ENCODE assay signal across 1 cellular context in the genomic region with DNA sequence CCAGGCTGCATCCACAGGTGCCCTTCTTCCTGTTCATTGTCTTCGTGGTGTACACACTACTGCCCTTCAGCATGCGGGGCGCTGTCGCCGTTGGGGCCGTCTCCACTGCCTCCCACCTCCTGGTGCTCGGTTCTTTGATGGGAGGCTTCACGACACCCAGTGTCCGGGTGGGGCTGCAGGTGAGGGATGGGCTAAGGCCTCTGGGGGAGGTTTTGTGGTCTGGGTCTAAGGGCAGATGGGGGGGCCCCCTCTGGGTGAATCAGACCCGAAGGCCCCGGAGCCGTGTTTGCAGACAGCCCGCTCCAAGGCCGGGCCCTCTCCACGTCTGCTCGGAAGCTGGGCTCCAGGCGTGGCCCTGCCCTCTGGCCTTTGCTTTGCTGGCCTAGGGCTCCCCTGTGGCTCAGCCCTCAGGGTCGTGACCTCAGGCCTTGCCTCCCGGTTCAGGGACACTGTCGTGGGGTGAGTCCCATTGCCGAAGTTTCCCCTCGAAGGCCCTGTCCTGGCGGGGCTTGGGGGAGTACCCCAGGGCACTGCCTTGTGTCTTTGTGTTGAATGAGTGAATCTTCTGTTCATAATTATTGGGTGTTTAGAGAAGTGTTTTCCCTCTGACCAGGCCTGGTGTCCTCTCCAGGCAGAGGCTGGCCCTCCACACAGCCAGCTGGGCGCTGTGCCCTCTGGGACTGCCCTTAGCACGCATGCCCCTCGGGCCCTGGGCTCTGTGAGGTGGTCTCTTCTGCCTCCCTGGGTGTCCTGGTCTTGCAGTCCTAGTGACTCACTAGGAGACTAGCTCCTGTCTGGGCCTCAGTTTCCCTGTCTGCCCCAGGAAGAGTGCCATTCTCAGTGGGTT.
TF ChIP-seq lines count a peak whose summit lies in the region.

No MANE protein-coding gene starts in this region.

TF ChIP-seq in HepG2, 621 proteins besides CTCF, POLR2A, EP300 and RAD21 (continued from another document and continues in another):
- no peak for TF ChIP-seq ZFP41 (CRISPR knock-in tag; IDR thresholded peaks at IDR 0.05; ENCODE audit: borderline replicate concordance)
- TF ChIP-seq ZNF543 (CRISPR knock-in tag; IDR thresholded peaks at IDR 0.05), result no peak
- no peak for TF ChIP-seq ZKSCAN1 (IDR thresholded peaks at IDR 0.05; ENCODE audit: low read length)
- TF ChIP-seq KLF12 (CRISPR knock-in tag; IDR thresholded peaks at IDR 0.05; ENCODE audit: borderline replicate concordance), result no peak
- no peak for TF ChIP-seq NFRKB (IDR thresholded peaks at IDR 0.05)
- TF ChIP-seq DNMT3B (CRISPR knock-in tag; conservative IDR thresholded peaks at IDR 0.05), result no peak
- TF ChIP-seq FOXK1 (CRISPR knock-in tag; IDR thresholded peaks at IDR 0.05; ENCODE audit: borderline replicate concordance, low read depth), result no peak; the same call in 1 of the 2 replicates
- peak; percentile 78 for TF ChIP-seq HIVEP1 (CRISPR knock-in tag; IDR thresholded peaks at IDR 0.05)
- peak; percentile 40; the same call in 1 of the 2 replicates for TF ChIP-seq ELF1 (CRISPR knock-in tag; IDR thresholded peaks at IDR 0.05)
- TF ChIP-seq ZNF446 (CRISPR knock-in tag; IDR thresholded peaks at IDR 0.05), result no peak
- no peak for TF ChIP-seq ZNF670 (CRISPR knock-in tag; IDR thresholded peaks at IDR 0.05; ENCODE audit: borderline replicate concordance)
- TF ChIP-seq HCFC1 (IDR thresholded peaks at IDR 0.05; ENCODE audit: low read depth, low read length), result no peak
- no peak for TF ChIP-seq ZNF652 (CRISPR knock-in tag; IDR thresholded peaks at IDR 0.05; ENCODE audit: borderline replicate concordance, low read depth)
- no peak for TF ChIP-seq FIP1L1 (IDR thresholded peaks at IDR 0.05; ENCODE audit: borderline replicate concordance, insufficient read depth, low read depth, low read length)
- TF ChIP-seq ZNF550 (CRISPR knock-in tag; IDR thresholded peaks at IDR 0.05; ENCODE audit: borderline replicate concordance), result no peak
- TF ChIP-seq, protein P1, sequence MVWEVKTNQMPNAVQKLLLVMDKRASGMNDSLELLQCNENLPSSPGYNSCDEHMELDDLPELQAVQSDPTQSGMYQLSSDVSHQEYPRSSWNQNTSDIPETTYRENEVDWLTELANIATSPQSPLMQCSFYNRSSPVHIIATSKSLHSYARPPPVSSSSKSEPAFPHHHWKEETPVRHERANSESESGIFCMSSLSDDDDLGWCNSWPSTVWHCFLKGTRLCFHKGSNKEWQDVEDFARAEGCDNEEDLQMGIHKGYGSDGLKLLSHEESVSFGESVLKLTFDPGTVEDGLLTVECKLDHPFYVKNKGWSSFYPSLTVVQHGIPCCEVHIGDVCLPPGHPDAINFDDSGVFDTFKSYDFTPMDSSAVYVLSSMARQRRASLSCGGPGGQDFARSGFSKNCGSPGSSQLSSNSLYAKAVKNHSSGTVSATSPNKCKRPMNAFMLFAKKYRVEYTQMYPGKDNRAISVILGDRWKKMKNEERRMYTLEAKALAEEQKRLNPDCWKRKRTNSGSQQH (CRISPR knock-in tag; IDR thresholded peaks at IDR 0.05; ENCODE audit: low read depth), result no peak
- TF ChIP-seq ZNF660 (CRISPR knock-in tag; IDR thresholded peaks at IDR 0.05; ENCODE audit: borderline replicate concordance, low read depth), result no peak
- TF ChIP-seq SMAD1 (CRISPR knock-in tag; IDR thresholded peaks at IDR 0.05; ENCODE audit: borderline replicate concordance, low read depth), result no peak; the same call in 1 of the 2 replicates
- TF ChIP-seq ZNF253 (CRISPR knock-in tag; IDR thresholded peaks at IDR 0.05; ENCODE audit: borderline replicate concordance), result no peak
- TF ChIP-seq ISX (CRISPR knock-in tag; conservative IDR thresholded peaks at IDR 0.05), result no peak
- TF ChIP-seq ZNF17 (CRISPR knock-in tag; IDR thresholded peaks at IDR 0.05), result no peak
- TF ChIP-seq NKX3-1 (CRISPR knock-in tag; IDR thresholded peaks at IDR 0.05), result no peak
- TF ChIP-seq, protein P2, sequence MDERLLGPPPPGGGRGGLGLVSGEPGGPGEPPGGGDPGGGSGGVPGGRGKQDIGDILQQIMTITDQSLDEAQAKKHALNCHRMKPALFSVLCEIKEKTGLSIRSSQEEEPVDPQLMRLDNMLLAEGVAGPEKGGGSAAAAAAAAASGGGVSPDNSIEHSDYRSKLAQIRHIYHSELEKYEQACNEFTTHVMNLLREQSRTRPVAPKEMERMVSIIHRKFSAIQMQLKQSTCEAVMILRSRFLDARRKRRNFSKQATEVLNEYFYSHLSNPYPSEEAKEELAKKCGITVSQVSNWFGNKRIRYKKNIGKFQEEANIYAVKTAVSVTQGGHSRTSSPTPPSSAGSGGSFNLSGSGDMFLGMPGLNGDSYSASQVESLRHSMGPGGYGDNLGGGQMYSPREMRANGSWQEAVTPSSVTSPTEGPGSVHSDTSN (CRISPR knock-in tag; IDR thresholded peaks at IDR 0.05), result no peak
- peak; percentile 63; the same call in 1 of the 2 replicates for TF ChIP-seq CBFB (CRISPR knock-in tag; IDR thresholded peaks at IDR 0.05)
- TF ChIP-seq ONECUT2 (CRISPR knock-in tag; IDR thresholded peaks at IDR 0.05), result no peak
- TF ChIP-seq, protein P3, sequence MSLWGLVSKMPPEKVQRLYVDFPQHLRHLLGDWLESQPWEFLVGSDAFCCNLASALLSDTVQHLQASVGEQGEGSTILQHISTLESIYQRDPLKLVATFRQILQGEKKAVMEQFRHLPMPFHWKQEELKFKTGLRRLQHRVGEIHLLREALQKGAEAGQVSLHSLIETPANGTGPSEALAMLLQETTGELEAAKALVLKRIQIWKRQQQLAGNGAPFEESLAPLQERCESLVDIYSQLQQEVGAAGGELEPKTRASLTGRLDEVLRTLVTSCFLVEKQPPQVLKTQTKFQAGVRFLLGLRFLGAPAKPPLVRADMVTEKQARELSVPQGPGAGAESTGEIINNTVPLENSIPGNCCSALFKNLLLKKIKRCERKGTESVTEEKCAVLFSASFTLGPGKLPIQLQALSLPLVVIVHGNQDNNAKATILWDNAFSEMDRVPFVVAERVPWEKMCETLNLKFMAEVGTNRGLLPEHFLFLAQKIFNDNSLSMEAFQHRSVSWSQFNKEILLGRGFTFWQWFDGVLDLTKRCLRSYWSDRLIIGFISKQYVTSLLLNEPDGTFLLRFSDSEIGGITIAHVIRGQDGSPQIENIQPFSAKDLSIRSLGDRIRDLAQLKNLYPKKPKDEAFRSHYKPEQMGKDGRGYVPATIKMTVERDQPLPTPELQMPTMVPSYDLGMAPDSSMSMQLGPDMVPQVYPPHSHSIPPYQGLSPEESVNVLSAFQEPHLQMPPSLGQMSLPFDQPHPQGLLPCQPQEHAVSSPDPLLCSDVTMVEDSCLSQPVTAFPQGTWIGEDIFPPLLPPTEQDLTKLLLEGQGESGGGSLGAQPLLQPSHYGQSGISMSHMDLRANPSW (CRISPR knock-in tag; IDR thresholded peaks at IDR 0.05; ENCODE audit: borderline replicate concordance), result no peak
- TF ChIP-seq ZNF232 (CRISPR knock-in tag; IDR thresholded peaks at IDR 0.05; ENCODE audit: borderline replicate concordance), result no peak
- no peak for TF ChIP-seq ZNF629 (CRISPR knock-in tag; conservative IDR thresholded peaks at IDR 0.05)
- TF ChIP-seq, protein P4, sequence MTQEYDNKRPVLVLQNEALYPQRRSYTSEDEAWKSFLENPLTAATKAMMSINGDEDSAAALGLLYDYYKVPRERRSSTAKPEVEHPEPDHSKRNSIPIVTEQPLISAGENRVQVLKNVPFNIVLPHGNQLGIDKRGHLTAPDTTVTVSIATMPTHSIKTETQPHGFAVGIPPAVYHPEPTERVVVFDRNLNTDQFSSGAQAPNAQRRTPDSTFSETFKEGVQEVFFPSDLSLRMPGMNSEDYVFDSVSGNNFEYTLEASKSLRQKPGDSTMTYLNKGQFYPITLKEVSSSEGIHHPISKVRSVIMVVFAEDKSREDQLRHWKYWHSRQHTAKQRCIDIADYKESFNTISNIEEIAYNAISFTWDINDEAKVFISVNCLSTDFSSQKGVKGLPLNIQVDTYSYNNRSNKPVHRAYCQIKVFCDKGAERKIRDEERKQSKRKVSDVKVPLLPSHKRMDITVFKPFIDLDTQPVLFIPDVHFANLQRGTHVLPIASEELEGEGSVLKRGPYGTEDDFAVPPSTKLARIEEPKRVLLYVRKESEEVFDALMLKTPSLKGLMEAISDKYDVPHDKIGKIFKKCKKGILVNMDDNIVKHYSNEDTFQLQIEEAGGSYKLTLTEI (CRISPR knock-in tag; conservative IDR thresholded peaks at IDR 0.05), result no peak
- no peak for TF ChIP-seq ZMYM2 (CRISPR knock-in tag; IDR thresholded peaks at IDR 0.05)
- TF ChIP-seq ZNF841 (CRISPR knock-in tag; IDR thresholded peaks at IDR 0.05; ENCODE audit: borderline replicate concordance), result no peak
- peak; percentile 86 for TF ChIP-seq ZNF558 (CRISPR knock-in tag; IDR thresholded peaks at IDR 0.05; ENCODE audit: borderline replicate concordance)
- TF ChIP-seq SRF (IDR thresholded peaks at IDR 0.05; ENCODE audit: low read depth, low read length), result no peak
- TF ChIP-seq ZNF777 (CRISPR knock-in tag; IDR thresholded peaks at IDR 0.05), result 0 out of 2 replicates have a peak, but pooled peaks have one; percentile 37
- TF ChIP-seq, protein P5, sequence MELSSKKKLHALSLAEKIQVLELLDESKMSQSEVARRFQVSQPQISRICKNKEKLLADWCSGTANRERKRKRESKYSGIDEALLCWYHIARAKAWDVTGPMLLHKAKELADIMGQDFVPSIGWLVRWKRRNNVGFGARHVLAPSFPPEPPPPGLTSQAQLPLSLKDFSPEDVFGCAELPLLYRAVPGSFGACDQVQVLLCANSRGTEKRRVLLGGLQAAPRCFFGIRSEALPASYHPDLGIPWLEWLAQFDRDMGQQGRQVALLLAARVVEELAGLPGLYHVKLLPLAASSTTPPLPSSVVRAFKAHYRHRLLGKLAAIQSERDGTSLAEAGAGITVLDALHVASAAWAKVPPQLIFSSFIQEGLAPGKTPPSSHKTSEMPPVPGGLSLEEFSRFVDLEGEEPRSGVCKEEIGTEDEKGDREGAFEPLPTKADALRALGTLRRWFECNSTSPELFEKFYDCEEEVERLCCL (CRISPR knock-in tag; IDR thresholded peaks at IDR 0.05; ENCODE audit: borderline replicate concordance), result no peak
- TF ChIP-seq ZSCAN9 (CRISPR knock-in tag; IDR thresholded peaks at IDR 0.05; ENCODE audit: borderline replicate concordance), result peak; percentile 32; the same call in 1 of the 2 replicates
- no peak for TF ChIP-seq HHEX (CRISPR knock-in tag; IDR thresholded peaks at IDR 0.05)
- TF ChIP-seq RAD51 (IDR thresholded peaks at IDR 0.05; ENCODE audit: borderline replicate concordance), result no peak
- no peak for TF ChIP-seq ZNF260 (CRISPR knock-in tag; IDR thresholded peaks at IDR 0.05; ENCODE audit: borderline replicate concordance, low read depth)
- TF ChIP-seq, protein P6, sequence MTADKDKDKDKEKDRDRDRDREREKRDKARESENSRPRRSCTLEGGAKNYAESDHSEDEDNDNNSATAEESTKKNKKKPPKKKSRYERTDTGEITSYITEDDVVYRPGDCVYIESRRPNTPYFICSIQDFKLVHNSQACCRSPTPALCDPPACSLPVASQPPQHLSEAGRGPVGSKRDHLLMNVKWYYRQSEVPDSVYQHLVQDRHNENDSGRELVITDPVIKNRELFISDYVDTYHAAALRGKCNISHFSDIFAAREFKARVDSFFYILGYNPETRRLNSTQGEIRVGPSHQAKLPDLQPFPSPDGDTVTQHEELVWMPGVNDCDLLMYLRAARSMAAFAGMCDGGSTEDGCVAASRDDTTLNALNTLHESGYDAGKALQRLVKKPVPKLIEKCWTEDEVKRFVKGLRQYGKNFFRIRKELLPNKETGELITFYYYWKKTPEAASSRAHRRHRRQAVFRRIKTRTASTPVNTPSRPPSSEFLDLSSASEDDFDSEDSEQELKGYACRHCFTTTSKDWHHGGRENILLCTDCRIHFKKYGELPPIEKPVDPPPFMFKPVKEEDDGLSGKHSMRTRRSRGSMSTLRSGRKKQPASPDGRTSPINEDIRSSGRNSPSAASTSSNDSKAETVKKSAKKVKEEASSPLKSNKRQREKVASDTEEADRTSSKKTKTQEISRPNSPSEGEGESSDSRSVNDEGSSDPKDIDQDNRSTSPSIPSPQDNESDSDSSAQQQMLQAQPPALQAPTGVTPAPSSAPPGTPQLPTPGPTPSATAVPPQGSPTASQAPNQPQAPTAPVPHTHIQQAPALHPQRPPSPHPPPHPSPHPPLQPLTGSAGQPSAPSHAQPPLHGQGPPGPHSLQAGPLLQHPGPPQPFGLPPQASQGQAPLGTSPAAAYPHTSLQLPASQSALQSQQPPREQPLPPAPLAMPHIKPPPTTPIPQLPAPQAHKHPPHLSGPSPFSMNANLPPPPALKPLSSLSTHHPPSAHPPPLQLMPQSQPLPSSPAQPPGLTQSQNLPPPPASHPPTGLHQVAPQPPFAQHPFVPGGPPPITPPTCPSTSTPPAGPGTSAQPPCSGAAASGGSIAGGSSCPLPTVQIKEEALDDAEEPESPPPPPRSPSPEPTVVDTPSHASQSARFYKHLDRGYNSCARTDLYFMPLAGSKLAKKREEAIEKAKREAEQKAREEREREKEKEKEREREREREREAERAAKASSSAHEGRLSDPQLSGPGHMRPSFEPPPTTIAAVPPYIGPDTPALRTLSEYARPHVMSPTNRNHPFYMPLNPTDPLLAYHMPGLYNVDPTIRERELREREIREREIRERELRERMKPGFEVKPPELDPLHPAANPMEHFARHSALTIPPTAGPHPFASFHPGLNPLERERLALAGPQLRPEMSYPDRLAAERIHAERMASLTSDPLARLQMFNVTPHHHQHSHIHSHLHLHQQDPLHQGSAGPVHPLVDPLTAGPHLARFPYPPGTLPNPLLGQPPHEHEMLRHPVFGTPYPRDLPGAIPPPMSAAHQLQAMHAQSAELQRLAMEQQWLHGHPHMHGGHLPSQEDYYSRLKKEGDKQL (CRISPR knock-in tag; IDR thresholded peaks at IDR 0.05; ENCODE audit: low read depth), result peak; percentile 47; the same call in 1 of the 2 replicates
- peak; percentile 83 for TF ChIP-seq ZNF205 (CRISPR knock-in tag; IDR thresholded peaks at IDR 0.05)
- TF ChIP-seq ZNF724P (CRISPR knock-in tag; IDR thresholded peaks at IDR 0.05; ENCODE audit: borderline replicate concordance), result no peak
- TF ChIP-seq ZNF234 (CRISPR knock-in tag; conservative IDR thresholded peaks at IDR 0.05), result no peak
- peak; percentile 21; the same call in 1 of the 2 replicates for TF ChIP-seq ZNF605 (CRISPR knock-in tag; IDR thresholded peaks at IDR 0.05)
- TF ChIP-seq, protein P7, sequence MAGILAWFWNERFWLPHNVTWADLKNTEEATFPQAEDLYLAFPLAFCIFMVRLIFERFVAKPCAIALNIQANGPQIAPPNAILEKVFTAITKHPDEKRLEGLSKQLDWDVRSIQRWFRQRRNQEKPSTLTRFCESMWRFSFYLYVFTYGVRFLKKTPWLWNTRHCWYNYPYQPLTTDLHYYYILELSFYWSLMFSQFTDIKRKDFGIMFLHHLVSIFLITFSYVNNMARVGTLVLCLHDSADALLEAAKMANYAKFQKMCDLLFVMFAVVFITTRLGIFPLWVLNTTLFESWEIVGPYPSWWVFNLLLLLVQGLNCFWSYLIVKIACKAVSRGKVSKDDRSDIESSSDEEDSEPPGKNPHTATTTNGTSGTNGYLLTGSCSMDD (CRISPR knock-in tag; IDR thresholded peaks at IDR 0.05), result no peak
- no peak for TF ChIP-seq ZNF143 (CRISPR knock-in tag; IDR thresholded peaks at IDR 0.05)
- TF ChIP-seq ZNF788 (CRISPR knock-in tag; IDR thresholded peaks at IDR 0.05; ENCODE audit: borderline replicate concordance), result peak; percentile 55; the same call in 1 of the 2 replicates
- peak; percentile 22; the same call in 1 of the 2 replicates for TF ChIP-seq ZBTB20 (CRISPR knock-in tag; IDR thresholded peaks at IDR 0.05; ENCODE audit: borderline replicate concordance, low read depth)
- TF ChIP-seq PHF5A (CRISPR knock-in tag; IDR thresholded peaks at IDR 0.05; ENCODE audit: low read depth, unreplicated experiment), result no peak
